In genomic region chr18:7488571-7488970, GRCh38 we compare ENCODE assay signal across 11 cellular contexts.
"Had no signal": no experiment of that assay in that cellular context is flagged by ENCODE, and none has a peak within 500 bp of the region (broad histone marks: within the 10 kb centered on the region; RNA-seq: fewer than 3 reads in every experiment).

No MANE protein-coding gene starts in this region.

- H3K4me1 ChIP-seq: breast epithelium, esophagus squamous epithelium, right atrium auricular region had no signal

- H3K4me3 Mint-ChIP-seq: activated CD4-positive, alpha-beta memory T cell treated with anti-CD3 and anti-CD28 coated beads, Interleukin-2, amount 10 ng/mL, durations not matched to agents 7 days and 5 days; activated naive CD8-positive, alpha-beta T cell treated with anti-CD3 and anti-CD28 coated beads for 36 hours had no signal

- H3K4me3 ChIP-seq: breast epithelium, dorsolateral prefrontal cortex, esophagus squamous epithelium, left ventricle myocardium inferior, right atrium auricular region had no signal

- H3K27ac Mint-ChIP-seq: activated CD4-positive, alpha-beta memory T cell treated with anti-CD3 and anti-CD28 coated beads, Interleukin-2, amount 10 ng/mL, durations not matched to agents 7 days and 5 days; activated naive CD8-positive, alpha-beta T cell treated with anti-CD3 and anti-CD28 coated beads for 36 hours had no signal

- H3K27ac ChIP-seq: breast epithelium, dorsolateral prefrontal cortex, esophagus squamous epithelium, left ventricle myocardium inferior, right atrium auricular region had no signal

- H3K36me3 Mint-ChIP-seq: activated naive CD8-positive, alpha-beta T cell treated with anti-CD3 and anti-CD28 coated beads for 36 hours had no signal

- H3K27me3 ChIP-seq: breast epithelium, dorsolateral prefrontal cortex, esophagus squamous epithelium, right atrium auricular region had no signal

- H3K36me3 ChIP-seq: breast epithelium, esophagus squamous epithelium, left ventricle myocardium inferior, right atrium auricular region had no signal

- DNase-seq: activated CD4-positive, alpha-beta memory T cell treated with anti-CD3 and anti-CD28 coated beads, Interleukin-2, amount 10 ng/mL, durations not matched to agents 7 days and 5 days; activated gamma-delta T cell treated with Interleukin-2 at 50 U/mL for 16 hours; activated naive CD8-positive, alpha-beta T cell treated with anti-CD3 and anti-CD28 coated beads for 36 hours; activated T-cell treated with anti-CD3 and anti-CD28 coated beads, Interleukin-2, amount 50 U/mL, for 48 hours; dorsolateral prefrontal cortex; esophagus squamous epithelium; foreskin fibroblast; left ventricle myocardium inferior; small intestine had no signal

- H3K4me1 Mint-ChIP-seq: activated CD4-positive, alpha-beta memory T cell treated with anti-CD3 and anti-CD28 coated beads, Interleukin-2, amount 10 ng/mL, durations not matched to agents 7 days and 5 days; activated naive CD8-positive, alpha-beta T cell treated with anti-CD3 and anti-CD28 coated beads for 36 hours had no signal

- H3K9me3 ChIP-seq: breast epithelium, esophagus squamous epithelium, left ventricle myocardium inferior, right atrium auricular region had no signal

- H3K27me3 Mint-ChIP-seq: activated CD4-positive, alpha-beta memory T cell treated with anti-CD3 and anti-CD28 coated beads, Interleukin-2, amount 10 ng/mL, durations not matched to agents 7 days and 5 days; activated naive CD8-positive, alpha-beta T cell treated with anti-CD3 and anti-CD28 coated beads for 36 hours had no signal
